In genomic region chr11:108551653-108552462, GRCh38 we compare ENCODE assay signal across 1 cellular context.
TF ChIP-seq lines count a peak whose summit lies in the region.

No MANE protein-coding gene starts in this region.

TF ChIP-seq in K562, 482 proteins besides CTCF, POLR2A, EP300 and RAD21 (continued from another document and continues in another):
- TF ChIP-seq VEZF1 (CRISPR knock-in tag; IDR thresholded peaks at IDR 0.05): peak; percentile 63
- peak; percentile 88 for TF ChIP-seq ARID1B (IDR thresholded peaks at IDR 0.05)
- TF ChIP-seq RNF2 (IDR thresholded peaks at IDR 0.05): peak; percentile 18; the same call in 1 of the 2 replicates
- TF ChIP-seq NCOA1 (IDR thresholded peaks at IDR 0.05; ENCODE audit: low read depth): peak; percentile 34; the same call in 1 of the 2 replicates
- 0 out of 2 replicates have a peak, but pooled peaks have one; percentile 16 for TF ChIP-seq FOXJ2 (tag; IDR thresholded peaks at IDR 0.05)
- TF ChIP-seq ZNF436 (CRISPR knock-in tag; IDR thresholded peaks at IDR 0.05): no peak
- no peak for TF ChIP-seq FOSL1 (tag; conservative IDR thresholded peaks at IDR 0.05)
- peak; percentile 83 for TF ChIP-seq TAL1 (IDR thresholded peaks at IDR 0.05)
- TF ChIP-seq NR2C2 (CRISPR knock-in tag; IDR thresholded peaks at IDR 0.05): no peak
- TF ChIP-seq NR2C2 (tag; IDR thresholded peaks at IDR 0.05): peak; percentile 17; the same call in 1 of the 2 replicates
- TF ChIP-seq HMG20B (CRISPR knock-in tag; IDR thresholded peaks at IDR 0.05): no peak
- TF ChIP-seq TAF1 (IDR thresholded peaks at IDR 0.05; ENCODE audit: control insufficient read depth, extremely low read depth, insufficient read depth, low read length, severe bottlenecking): peak; percentile 38
- TF ChIP-seq PML (IDR thresholded peaks at IDR 0.05; ENCODE audit: low read length): peak; percentile 75
- TF ChIP-seq JUNB (CRISPR knock-in tag; conservative IDR thresholded peaks at IDR 0.05): no peak
- peak; percentile 61 for TF ChIP-seq ZBTB40 (IDR thresholded peaks at IDR 0.05)
- no peak for TF ChIP-seq ZBTB40 (CRISPR knock-in tag; IDR thresholded peaks at IDR 0.05)
- TF ChIP-seq TRIM28 (IDR thresholded peaks at IDR 0.05): no peak
- 0 out of 2 replicates have a peak, but pooled peaks have one; percentile 15 for TF ChIP-seq MYC (IDR thresholded peaks at IDR 0.05; ENCODE audit: low read depth, low read length)
- TF ChIP-seq MYC (CRISPR knock-in tag; IDR thresholded peaks at IDR 0.05; ENCODE audit: borderline replicate concordance, low read depth): no peak
- TF ChIP-seq ELF1 (tag; IDR thresholded peaks at IDR 0.05): peak; percentile 54; the same call in 1 of the 2 replicates
- TF ChIP-seq HBP1 (CRISPR knock-in tag; IDR thresholded peaks at IDR 0.05): no peak
- peak; percentile 20; the same call in 1 of the 2 replicates for TF ChIP-seq PKNOX1 (IDR thresholded peaks at IDR 0.05)
- peak; percentile 79 for TF ChIP-seq STAT5A (IDR thresholded peaks at IDR 0.05; ENCODE audit: borderline replicate concordance, low read length)
- TF ChIP-seq E2F1 (CRISPR knock-in tag; IDR thresholded peaks at IDR 0.05): 0 out of 2 replicates have a peak, but pooled peaks have one; percentile 16
- TF ChIP-seq ZNF699 (CRISPR knock-in tag; IDR thresholded peaks at IDR 0.05; ENCODE audit: insufficient replicate concordance): no peak
- peak; percentile 34; the same call in 1 of the 2 replicates for TF ChIP-seq ATF3 (IDR thresholded peaks at IDR 0.05)
- no peak for TF ChIP-seq ATF3 (CRISPR knock-in tag; conservative IDR thresholded peaks at IDR 0.05)
- TF ChIP-seq LCOR (CRISPR knock-in tag; IDR thresholded peaks at IDR 0.05): 0 out of 2 replicates have a peak, but pooled peaks have one; percentile 36
- TF ChIP-seq UBTF (IDR thresholded peaks at IDR 0.05; ENCODE audit: borderline replicate concordance in 1 of 2, low read depth in 2 of 2, low read length in 2 of 2): 0 out of 4 replicates have a peak, but pooled peaks of 1 of the 2 experiments have one; percentile 67
- TF ChIP-seq MAZ (CRISPR knock-in tag; conservative IDR thresholded peaks at IDR 0.05 in 1 of 2, IDR thresholded peaks at IDR 0.05 in 1 of 2): no peak
- TF ChIP-seq ZNF431 (CRISPR knock-in tag; IDR thresholded peaks at IDR 0.05): peak; percentile 26; the same call in 1 of the 2 replicates
- peak; percentile 34; the same call in 1 of the 2 replicates for TF ChIP-seq ZKSCAN8 (CRISPR knock-in tag; IDR thresholded peaks at IDR 0.05)
- no peak for TF ChIP-seq E2F5 (CRISPR knock-in tag; IDR thresholded peaks at IDR 0.05)
- 0 out of 2 replicates have a peak, but pooled peaks have one; percentile 7 for TF ChIP-seq TFAP4 (CRISPR knock-in tag; IDR thresholded peaks at IDR 0.05; ENCODE audit: borderline replicate concordance)
- no peak for TF ChIP-seq HCFC1 (IDR thresholded peaks at IDR 0.05; ENCODE audit: low read depth, low read length)
- 0 out of 2 replicates have a peak, but pooled peaks have one; percentile 28 for TF ChIP-seq L3MBTL2 (IDR thresholded peaks at IDR 0.05)
- no peak for TF ChIP-seq NFE2L1 (tag; IDR thresholded peaks at IDR 0.05; ENCODE audit: borderline replicate concordance, low read depth)
- peak; percentile 51; the same call in 1 of the 2 replicates for TF ChIP-seq CREM (IDR thresholded peaks at IDR 0.05; ENCODE audit: low read depth)
- peak; percentile 31 to 44; a peak in 2 of 4 replicates for TF ChIP-seq TRIM24 (IDR thresholded peaks at IDR 0.05)
- TF ChIP-seq ZNF644 (tag; IDR thresholded peaks at IDR 0.05; ENCODE audit: low read depth): peak; percentile 18; the same call in 1 of the 2 replicates
- peak; percentile 64 for TF ChIP-seq SMAD4 (CRISPR knock-in tag; conservative IDR thresholded peaks at IDR 0.05)
- 0 out of 2 replicates have a peak, but pooled peaks have one; percentile 14 for TF ChIP-seq DMBX1 (CRISPR knock-in tag; IDR thresholded peaks at IDR 0.05; ENCODE audit: borderline replicate concordance)
- peak; percentile 89 for TF ChIP-seq POLR2AphosphoS5 (IDR thresholded peaks at IDR 0.05; ENCODE audit: control insufficient read depth, insufficient read depth, low read depth, low read length)
- no peak for TF ChIP-seq CEBPB (tag; IDR thresholded peaks at IDR 0.05)
- peak; percentile 92 for TF ChIP-seq TEAD4 (IDR thresholded peaks at IDR 0.05; ENCODE audit: low read length)
- no peak for TF ChIP-seq TEAD4 (CRISPR knock-in tag; IDR thresholded peaks at IDR 0.05; ENCODE audit: borderline replicate concordance)
